In the genomic region with DNA sequence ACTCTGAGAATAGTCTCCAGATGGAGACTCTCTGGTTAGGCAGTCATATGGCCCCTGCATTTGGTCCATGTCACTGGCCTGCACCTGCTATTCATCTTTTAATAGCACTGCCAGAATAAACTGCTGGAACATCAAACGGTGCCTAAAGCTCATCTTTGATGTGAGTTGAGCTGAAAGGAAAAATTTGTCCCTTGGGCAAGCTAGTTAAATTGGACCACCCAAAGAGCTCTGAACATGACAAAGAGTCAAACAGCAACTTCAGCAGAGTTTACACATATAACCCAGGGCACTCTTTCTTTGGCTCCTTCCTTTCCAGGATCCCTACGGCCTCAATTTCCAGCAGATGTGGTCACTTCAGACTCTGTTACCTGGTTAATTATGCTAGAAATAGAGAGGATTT, we compare ENCODE assay signal across 22 cellular contexts.
DNase-seq lines count a peak whose midpoint lies in the region; ATAC-seq, FAIRE-seq and TF ChIP-seq lines count a peak whose summit lies in the region.
"Had no signal": no experiment of that assay in that cellular context is flagged by ENCODE, and none has a peak within 500 bp of the region (broad histone marks: within the 10 kb centered on the region; RNA-seq: fewer than 3 reads in every experiment).

No MANE protein-coding gene starts in this region.

- no peak for TF ChIP-seq RAD21 in H1 (IDR thresholded peaks at IDR 0.05 in 1 of 2, conservative IDR thresholded peaks at IDR 0.05 in 1 of 2; ENCODE audit: low read depth in 2 of 2, low read length in 2 of 2)

- H3K14ac ChIP-seq in H9 (ENCODE audit: insufficient read depth, low read length) (no peak overlapping the region), H1 (ENCODE audit: insufficient read length) (no peak overlapping the region)

- H4K91ac ChIP-seq in H9 (ENCODE audit: insufficient read length, low read depth, low read length) (no peak overlapping the region), H1 (replicated peaks; ENCODE audit: insufficient read length, low read length) (no peak overlapping the region)

- no peaks in the 10 kb centered on the region; the same call in 1 of the 2 replicates for H3K4me1 ChIP-seq in H9 (ENCODE audit: insufficient read depth, low read length)
- H3K4me1 ChIP-seq in H1 (replicated peaks in 1 of 4; ENCODE audit: control insufficient read depth in 3 of 4, insufficient read depth in 4 of 4, low read length in 3 of 4): peaks cover 0 to 3% (median 0%) of the 10 kb centered on the region in 4 experiments; a peak in 1 of 7 replicates
- H3K4me1 ChIP-seq: BLaER1 treated with 17β-estradiol and CSF1 and Interleukin-3, amounts not matched to agents 10 nM and 100 nM had no signal

- no peak overlapping the region for H2BK5ac ChIP-seq in H9 (ENCODE audit: insufficient read length, low read length)
- no peak overlapping the region for H2BK5ac ChIP-seq in H1 (ENCODE audit: low read depth, low read length)

- H2BK120ac ChIP-seq in H9 (ENCODE audit: low read depth, low read length, poor library complexity, severe bottlenecking) (no peak overlapping the region), H1 (replicated peaks; ENCODE audit: low read depth, low read length) (no peak overlapping the region)

- no peak overlapping the region for H3K18ac ChIP-seq in H9 (ENCODE audit: insufficient read length, low read depth, low read length)
- H3K18ac ChIP-seq in H1 (ENCODE audit: extremely low read depth, low read length): no peak overlapping the region

- no peak overlapping the region for H3K23ac ChIP-seq in H9 (ENCODE audit: insufficient read length, low read depth, low read length)
- H3K23ac ChIP-seq in H1 (ENCODE audit: insufficient read length): no peak overlapping the region

- H3K9me3 Mint-ChIP-seq in H9: no peaks in the 10 kb centered on the region; a peak in 1 of 5 replicates

- no peak overlapping the region for H2BK12ac ChIP-seq in H9 (ENCODE audit: insufficient read length, low read depth, low read length)
- H2BK12ac ChIP-seq in H1 (ENCODE audit: low read depth, low read length): no peak overlapping the region

- H2AFZ ChIP-seq in H9 (ENCODE audit: low read length): no peak overlapping the region
- H2AFZ ChIP-seq in H1 (ENCODE audit: low read length): no peak overlapping the region

- H3K36me3 Mint-ChIP-seq in H9 (ENCODE audit: insufficient read depth in 1 of 3, low read depth in 3 of 3): no peaks in the 10 kb centered on the region; a peak in 1 of 7 replicates
- H3K36me3 Mint-ChIP-seq: CD8-positive, alpha-beta T cell had no signal

- H3K4me3 Mint-ChIP-seq in H9: no peak overlapping the region
- H3K4me3 Mint-ChIP-seq: B cell; CD8-positive, alpha-beta T cell; HFFc6 had no signal

- no peak overlapping the region for H3K27ac ChIP-seq in H9 (ENCODE audit: insufficient read length, low read depth, low read length)
- no peak overlapping the region for H3K27ac ChIP-seq in H1 (ENCODE audit: low read depth, low read length)
- H3K27ac ChIP-seq: BLaER1 treated with 17β-estradiol and CSF1 and Interleukin-3, amounts not matched to agents 10 nM and 100 nM had no signal

- no peak overlapping the region for H2BK20ac ChIP-seq in H9 (ENCODE audit: low read depth, low read length, poor library complexity, severe bottlenecking)
- H2BK20ac ChIP-seq in H1 (ENCODE audit: low read length): no peak overlapping the region

- no peak overlapping the region for H4K5ac ChIP-seq in H9 (ENCODE audit: insufficient read length, low read depth, low read length)
- H4K5ac ChIP-seq in H1 (ENCODE audit: insufficient read length, low read depth, low read length): no peak overlapping the region

- H3T11ph ChIP-seq in H9 (ENCODE audit: low read length): no peak overlapping the region

- H3K4ac ChIP-seq in H9 (ENCODE audit: low read depth, low read length) (no peak overlapping the region), H1 (replicated peaks; ENCODE audit: insufficient read length, low read depth, low read length) (no peak overlapping the region)

- CTCF ChIA-PET in H1 (lab: Charles Lee; ENCODE audit: partially characterized antibody): interaction anchor here (0.6 kb wide), 1 partner anchor 146 kb away, joined by 6 read pairs; no protein-coding TSS in a partner anchor

- H3K4me3 ChIP-seq in H1 (ENCODE audit: extremely low read depth in 1 of 4, insufficient read depth in 2 of 4, low read depth in 3 of 4, low read length in 4 of 4): no peak overlapping the region
- H3K4me3 ChIP-seq: BLaER1 treated with 17β-estradiol and CSF1 and Interleukin-3, amounts not matched to agents 10 nM and 100 nM had no signal

- H3K27me3 ChIP-seq in H9 (ENCODE audit: insufficient read depth, low read length) (no peaks in the 10 kb centered on the region), H1 (replicated peaks in 1 of 4; ENCODE audit: control insufficient read depth in 3 of 4, extremely low read depth in 1 of 4, insufficient read depth in 3 of 4, low read length in 3 of 4) (no peaks in the 10 kb centered on the region)
- H3K27me3 ChIP-seq: BLaER1 treated with 17β-estradiol and CSF1 and Interleukin-3, amounts not matched to agents 10 nM and 100 nM had no signal

- H3K27ac Mint-ChIP-seq in H9: no peak overlapping the region
- H3K27ac Mint-ChIP-seq: B cell; CD8-positive, alpha-beta T cell; HFFc6 had no signal

- no peak for TF ChIP-seq EP300 in H1 (IDR thresholded peaks at IDR 0.05; ENCODE audit: borderline replicate concordance in 1 of 2, low read depth in 2 of 2, low read length in 2 of 2)

- no peaks in the 10 kb centered on the region for H4K20me1 ChIP-seq in H9 (ENCODE audit: control insufficient read depth, insufficient read depth, insufficient read length)
- no peaks in the 10 kb centered on the region for H4K20me1 ChIP-seq in H1 (replicated peaks in 1 of 2; ENCODE audit: control insufficient read depth in 1 of 2, insufficient read depth in 2 of 2, low read length in 2 of 2)
- H4K20me1 ChIP-seq: BLaER1 treated with 17β-estradiol and CSF1 and Interleukin-3, amounts not matched to agents 10 nM and 100 nM had no signal

- POLR2A ChIA-PET in H1 (lab: Charles Lee; ENCODE audit: partially characterized antibody): interaction anchor here (0.5 kb wide), 1 partner anchor 391 kb away, joined by 6 read pairs; no protein-coding TSS in a partner anchor

- no peak overlapping the region for H3K4me2 ChIP-seq in H9 (ENCODE audit: insufficient read depth, insufficient read length, low read length)
- 0 out of 4 replicates have a peak overlapping the region, but pooled peaks of 1 of the 2 experiments have one; percentile 23 for H3K4me2 ChIP-seq in H1 (ENCODE audit: insufficient read depth in 1 of 2, low read depth in 2 of 2, low read length in 2 of 2)
- H3K4me2 ChIP-seq: BLaER1 treated with 17β-estradiol and CSF1 and Interleukin-3, amounts not matched to agents 10 nM and 100 nM had no signal

- no peaks in the 10 kb centered on the region for H3K36me3 ChIP-seq in H1 (ENCODE audit: control insufficient read depth in 2 of 4, insufficient read depth in 4 of 4, low read length in 3 of 4)
- H3K36me3 ChIP-seq: BLaER1 treated with 17β-estradiol and CSF1 and Interleukin-3, amounts not matched to agents 10 nM and 100 nM had no signal

- no peak for FAIRE-seq in H1 (lab: Jason Lieb, UNC)
- FAIRE-seq: G401.6, GM12891, GM19239, H54, HTR-8/SVneo had no signal

- peaks cover 12 to 20% of the 10 kb centered on the region in 2 experiments for H3K4me1 Mint-ChIP-seq in H9
- H3K4me1 Mint-ChIP-seq: B cell had no signal

- H2BK15ac ChIP-seq in H9 (ENCODE audit: low read depth, low read length): no peak overlapping the region
- no peak overlapping the region for H2BK15ac ChIP-seq in H1 (ENCODE audit: low read length)

- H3K23me2 ChIP-seq in H9 (ENCODE audit: insufficient read length, low read depth, low read length, poor library complexity, severe bottlenecking): no peaks in the 10 kb centered on the region
- no peaks in the 10 kb centered on the region for H3K23me2 ChIP-seq in H1 (ENCODE audit: low read depth, low read length)

- H3K56ac ChIP-seq in H9 (ENCODE audit: insufficient read length, low read depth, low read length): no peak overlapping the region
- H3K56ac ChIP-seq in H1 (replicated peaks; ENCODE audit: insufficient read length, low read depth, low read length): no peak overlapping the region

- TF ChIP-seq CTCF in H9 (conservative IDR thresholded peaks at IDR 0.05) (no peak), H1 (IDR thresholded peaks at IDR 0.05; ENCODE audit: control extremely low read depth in 1 of 3, insufficient read depth in 1 of 3, low read depth in 1 of 3, low read length in 3 of 3) (no peak)

- H3K9me3 ChIP-seq in H9 (ENCODE audit: control insufficient read depth, low read depth, low read length) (no peaks in the 10 kb centered on the region), H1 (ENCODE audit: insufficient read depth in 2 of 2, low read depth in 1 of 2, low read length in 1 of 2) (no peaks in the 10 kb centered on the region)
- H3K9me3 ChIP-seq: BLaER1 treated with 17β-estradiol and CSF1 and Interleukin-3, amounts not matched to agents 10 nM and 100 nM had no signal

- H2AK5ac ChIP-seq in H9 (ENCODE audit: insufficient read length, low read length): no peak overlapping the region
- no peak overlapping the region for H2AK5ac ChIP-seq in H1 (ENCODE audit: low read depth, low read length)

- WGBS in H9 (ENCODE audit: extremely low coverage, insufficient read length, low lambda C conversion rate): no CpG with 5 or more reads among the region's 2 CpGs
- WGBS in H1 (ENCODE audit: extremely low coverage in 1 of 2, insufficient coverage in 1 of 2, insufficient read length in 1 of 2, insufficient replicate concordance in 2 of 2, low coverage in 1 of 2, low lambda C conversion rate in 2 of 2, missing lambda C conversion rate in 1 of 2), 2 experiments: 82% methylated on average over 2 of the region's 2 CpGs; no CpG with 5 or more reads in 1 of the 2 experiments

- H3K9ac ChIP-seq in H9 (ENCODE audit: extremely low read depth, insufficient read length, low read length) (no peak overlapping the region), H1 (replicated peaks in 1 of 4; ENCODE audit: extremely low read depth in 1 of 4, low read depth in 3 of 4, low read length in 3 of 4) (no peak overlapping the region)
- H3K9ac ChIP-seq: BLaER1 treated with 17β-estradiol and CSF1 and Interleukin-3, amounts not matched to agents 10 nM and 100 nM had no signal

- no peak for TF ChIP-seq POLR2A in H1 (IDR thresholded peaks at IDR 0.05; ENCODE audit: control extremely low read depth in 1 of 2, low read depth in 2 of 2, low read length in 2 of 2)

- DNase-seq in H9 (peak; percentile 37), H1 (ENCODE audit: low read depth in 1 of 2, low spot score in 2 of 2) (no peak), iPS-NIHi11 (ENCODE audit: low spot score) (peak; percentile 15), NCI-H1436 (lab: John Stamatoyannopoulos, UW) (no peak), amniotic stem cell (lab: John Stamatoyannopoulos, UW) (no peak), inferior parietal cortex (ENCODE audit: extremely low spot score) (no peak)
- DNase-seq: CD8-positive, alpha-beta T cell; DMS 273 treated with DMSO at 0.1 percent for 48 hours; DMS53; DND-41; EL; HFFc6; IMR-90 had no signal

- H4K8ac ChIP-seq in H9 (replicated peaks; ENCODE audit: insufficient read length, low read depth, low read length): no peak overlapping the region
- H4K8ac ChIP-seq in H1 (ENCODE audit: extremely low read depth, insufficient read depth, low read length): no peak overlapping the region

- peaks cover 2% of the 10 kb centered on the region; the same call in 1 of the 2 replicates for H3K27me3 Mint-ChIP-seq in H9 (ENCODE audit: low read depth)
- H3K27me3 Mint-ChIP-seq: B cell had no signal

- H3K79me1 ChIP-seq in H9 (ENCODE audit: insufficient read depth, low read depth, low read length, poor library complexity, severe bottlenecking) (no peaks in the 10 kb centered on the region), H1 (ENCODE audit: low read depth, low read length) (no peaks in the 10 kb centered on the region)

- ATAC-seq in HG02759 (IDR thresholded peaks at IDR 0.05; ENCODE audit: unreplicated experiment): no peak
- ATAC-seq: CD8-positive, alpha-beta T cell; HCT116 had no signal

- H3K79me2 ChIP-seq in H9 (ENCODE audit: insufficient read depth, low read length) (no peaks in the 10 kb centered on the region), H1 (ENCODE audit: control insufficient read depth in 1 of 2, insufficient read depth in 2 of 2, low read length in 2 of 2) (no peaks in the 10 kb centered on the region)

Comparison
In these comparisons a context has a peak if more than half of its experiments do, and no peak if none do; other contexts are left out.
1. DNase-seq: peak in H9 (single experiment) and iPS-NIHi11 (single experiment); none in H1 (0 of 2), NCI-H1436 (single experiment), amniotic stem cell (single experiment) and inferior parietal cortex (single experiment).